ENCODE assay signal across 8 cellular contexts in the genomic region with DNA sequence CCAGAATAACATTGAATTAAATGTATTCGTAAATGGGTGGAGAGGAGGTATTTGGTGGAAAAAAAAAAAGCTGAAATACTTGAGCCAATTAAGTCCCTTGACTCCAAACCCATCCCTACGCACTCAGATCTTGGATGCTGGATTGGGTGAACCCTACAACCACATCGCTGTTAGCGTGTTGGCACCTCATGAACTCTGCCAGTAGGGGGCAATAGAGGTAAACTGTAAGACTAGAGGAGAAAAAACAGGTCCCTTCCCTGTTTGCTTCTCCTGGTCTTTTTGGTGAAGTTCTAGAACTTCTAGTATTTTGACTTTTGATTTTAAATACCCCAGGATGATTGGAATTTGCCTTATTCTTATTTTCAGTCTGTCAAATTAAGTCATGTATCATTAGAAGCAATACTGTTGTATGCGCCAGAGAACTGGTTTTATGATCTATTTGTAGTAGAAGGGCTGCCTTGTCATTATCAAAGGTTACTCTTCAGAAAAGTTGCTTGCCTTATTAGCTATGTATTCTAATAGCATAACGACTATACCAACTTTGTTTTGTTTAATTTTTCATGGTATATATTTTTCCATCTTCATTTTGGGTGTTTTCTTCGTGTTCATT. TPM values are rescaled to one million over a fixed set of nuclear protein-coding genes. Genes with fewer than 3 reads are reported as not detected.
DNase-seq lines count a peak whose midpoint lies in the region; ATAC-seq, FAIRE-seq and TF ChIP-seq lines count a peak whose summit lies in the region.

No MANE protein-coding gene starts in this region.

- intact Hi-C loops in endothelial cell of umbilical vein (cut with micrococcal nuclease): loop anchor here (5.0 kb wide), 1 partner anchor 1126 kb away; no protein-coding TSS in a partner anchor

- dilution Hi-C loops in endothelial cell of umbilical vein (cut with MboI; ENCODE audit: extremely low pct_ligation_motif_present, low sequenced_read_pairs): no loop called here

- BruUV-seq in endothelial cell of umbilical vein (replicated peaks; lab: Mats Ljungman, UMichigan): no TSS peak

- H3K9me3 ChIP-seq in endothelial cell of umbilical vein (replicated peaks; ENCODE audit: control insufficient read depth, insufficient read depth, low read length): no peaks in the 10 kb centered on the region

- no peaks in the 10 kb centered on the region for H3K36me3 ChIP-seq in endothelial cell of umbilical vein (ENCODE audit: control insufficient read depth in 2 of 2, extremely low read depth in 1 of 2, insufficient read depth in 2 of 2, low read length in 2 of 2)

- H3K4me1 Mint-ChIP-seq in neural crest cell: no peaks in the 10 kb centered on the region
- H3K4me1 Mint-ChIP-seq in effector memory CD8-positive, alpha-beta T cell (ENCODE audit: low read depth in 2 of 2): no peaks in the 10 kb centered on the region

- H3K36me3 Mint-ChIP-seq in neural crest cell (ENCODE audit: low read depth): no peaks in the 10 kb centered on the region
- no peaks in the 10 kb centered on the region for H3K36me3 Mint-ChIP-seq in effector memory CD8-positive, alpha-beta T cell (ENCODE audit: insufficient read depth)

- H3K4me3 Mint-ChIP-seq in neural crest cell: no peak overlapping the region
- no peak overlapping the region for H3K4me3 Mint-ChIP-seq in effector memory CD8-positive, alpha-beta T cell

- no peak overlapping the region for H2AFZ ChIP-seq in endothelial cell of umbilical vein (ENCODE audit: low read depth, low read length)

- DNase-seq in AG20443 (ENCODE audit: low spot score) (peak; percentile 19), HEK293T (ENCODE audit: extremely low spot score) (peak; percentile 34), SKM-1 treated with dmso at 0.1 percent for 144 hours (lab: John Stamatoyannopoulos, UW; ENCODE audit: unreplicated experiment) (peak; percentile 81), endothelial cell of umbilical vein (ENCODE audit: low read depth, low spot score) (peak; percentile 8), neural crest cell (ENCODE audit: low read depth, low spot score) (peak; percentile 52)
- DNase-seq in effector memory CD8-positive, alpha-beta T cell: no peak

- no peak overlapping the region for H3K27ac Mint-ChIP-seq in neural crest cell (ENCODE audit: unreplicated experiment)
- H3K27ac Mint-ChIP-seq in effector memory CD8-positive, alpha-beta T cell: no peak overlapping the region

- H3K79me2 ChIP-seq in endothelial cell of umbilical vein (ENCODE audit: control insufficient read depth, insufficient read depth, low read length): no peaks in the 10 kb centered on the region

- no peak overlapping the region for H3K27ac ChIP-seq in endothelial cell of umbilical vein (ENCODE audit: insufficient read depth, low read depth, low read length)

- no peaks in the 10 kb centered on the region for H3K4me1 ChIP-seq in endothelial cell of umbilical vein (ENCODE audit: control insufficient read depth, extremely low read depth, insufficient read depth, low read length)

- CTCF ChIA-PET in HEK293T (lab: Yijun Ruan, JAX) (no interaction called here), endothelial cell of umbilical vein (lab: Charles Lee) (no interaction called here)

- no peak overlapping the region for H3K4me3 ChIP-seq in endothelial cell of umbilical vein (replicated peaks in 1 of 3; ENCODE audit: insufficient read depth in 1 of 3, low read depth in 1 of 3, low read length in 3 of 3)

- H4K20me1 ChIP-seq in endothelial cell of umbilical vein (replicated peaks; ENCODE audit: control insufficient read depth, extremely low read depth, insufficient read depth, low read length): no peaks in the 10 kb centered on the region

- no peaks in the 10 kb centered on the region for H3K9me1 ChIP-seq in endothelial cell of umbilical vein (replicated peaks; ENCODE audit: control insufficient read depth, extremely low read depth, insufficient read depth, low read length)

- no peaks in the 10 kb centered on the region for H3K27me3 ChIP-seq in endothelial cell of umbilical vein (ENCODE audit: control insufficient read depth in 2 of 2, insufficient read depth in 2 of 2, low read length in 2 of 2)

- TF ChIP-seq CTCF in GM12874 (IDR thresholded peaks at IDR 0.05; ENCODE audit: insufficient read depth, low read depth, low read length): peak; percentile 84
- peak; percentile 93 for TF ChIP-seq CTCF in LNCAP (IDR thresholded peaks at IDR 0.05)
- TF ChIP-seq CTCF in endothelial cell of umbilical vein (IDR thresholded peaks at IDR 0.05; ENCODE audit: extremely low read depth in 1 of 2, insufficient read depth in 1 of 2, low read depth in 1 of 2, low read length in 2 of 2): peak; percentile 60
- TF ChIP-seq CTCF in neural crest cell (conservative IDR thresholded peaks at IDR 0.05): peak; percentile 80

- TF ChIP-seq POLR2A in endothelial cell of umbilical vein (IDR thresholded peaks at IDR 0.05; ENCODE audit: low read depth, low read length): no peak

- ATAC-seq in effector memory CD8-positive, alpha-beta T cell (replicated peaks): no peak

- no peaks in the 10 kb centered on the region for H3K9me3 Mint-ChIP-seq in neural crest cell
- peaks cover 0 to 4% of the 10 kb centered on the region in 2 donors for H3K9me3 Mint-ChIP-seq in effector memory CD8-positive, alpha-beta T cell

- FAIRE-seq in endothelial cell of umbilical vein (lab: Jason Lieb, UNC): no peak

- POLR2A ChIA-PET in HEK293T (lab: Yijun Ruan, JAX): no interaction called here
- POLR2A ChIA-PET in endothelial cell of umbilical vein (lab: Charles Lee): no interaction called here

- no peak overlapping the region for H3K9ac ChIP-seq in endothelial cell of umbilical vein (replicated peaks; ENCODE audit: extremely low read depth, insufficient read depth, low read length)

- H3K27me3 Mint-ChIP-seq in neural crest cell (ENCODE audit: low read depth): peaks cover 6% of the 10 kb centered on the region
- H3K27me3 Mint-ChIP-seq in effector memory CD8-positive, alpha-beta T cell: no peaks in the 10 kb centered on the region

- no peak overlapping the region for H3K4me2 ChIP-seq in endothelial cell of umbilical vein (ENCODE audit: insufficient read depth, low read length)

TF ChIP-seq in HEK293T, 16 proteins besides CTCF, POLR2A, EP300 and RAD21 (continues in another document):
- TF ChIP-seq ARNT (IDR thresholded peaks at IDR 0.05): no peak
- TF ChIP-seq FOXM1 (IDR thresholded peaks at IDR 0.05; ENCODE audit: borderline replicate concordance): no peak
- TF ChIP-seq, protein P1, sequence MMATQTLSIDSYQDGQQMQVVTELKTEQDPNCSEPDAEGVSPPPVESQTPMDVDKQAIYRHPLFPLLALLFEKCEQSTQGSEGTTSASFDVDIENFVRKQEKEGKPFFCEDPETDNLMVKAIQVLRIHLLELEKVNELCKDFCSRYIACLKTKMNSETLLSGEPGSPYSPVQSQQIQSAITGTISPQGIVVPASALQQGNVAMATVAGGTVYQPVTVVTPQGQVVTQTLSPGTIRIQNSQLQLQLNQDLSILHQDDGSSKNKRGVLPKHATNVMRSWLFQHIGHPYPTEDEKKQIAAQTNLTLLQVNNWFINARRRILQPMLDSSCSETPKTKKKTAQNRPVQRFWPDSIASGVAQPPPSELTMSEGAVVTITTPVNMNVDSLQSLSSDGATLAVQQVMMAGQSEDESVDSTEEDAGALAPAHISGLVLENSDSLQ (IDR thresholded peaks at IDR 0.05): no peak
- TF ChIP-seq ELF4 (IDR thresholded peaks at IDR 0.05): no peak
- TF ChIP-seq SUZ12 (IDR thresholded peaks at IDR 0.05): no peak

TF ChIP-seq in endothelial cell of umbilical vein, 7 proteins besides CTCF, POLR2A, EP300 and RAD21:
- TF ChIP-seq, protein P2, sequence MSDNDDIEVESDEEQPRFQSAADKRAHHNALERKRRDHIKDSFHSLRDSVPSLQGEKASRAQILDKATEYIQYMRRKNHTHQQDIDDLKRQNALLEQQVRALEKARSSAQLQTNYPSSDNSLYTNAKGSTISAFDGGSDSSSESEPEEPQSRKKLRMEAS (IDR thresholded peaks at IDR 0.05; ENCODE audit: insufficient read depth, insufficient read length): no peak
- TF ChIP-seq MYC (IDR thresholded peaks at IDR 0.05; ENCODE audit: low read depth, low read length) (no peak), JUN (IDR thresholded peaks at IDR 0.05; ENCODE audit: borderline replicate concordance, insufficient read depth, insufficient read length, low read depth) (no peak), EZH2 (IDR thresholded peaks at IDR 0.05; ENCODE audit: borderline replicate concordance, low read depth, low read length, severe bottlenecking) (no peak), FOS (IDR thresholded peaks at IDR 0.05; ENCODE audit: borderline replicate concordance, insufficient read depth, low read length) (no peak)

RNA-seq across cellular contexts. Expression of gene OR13G1, which starts 1.9 kb away (rescaled TPM):
- not detected in 2 replicates for total RNA-seq in endothelial cell of umbilical vein
- not detected in 2 replicates for polyA plus RNA-seq in endothelial cell of umbilical vein
- polyA plus RNA-seq in endothelial cell of umbilical vein (2011; cell fraction: cytosol; rRNA removed): not detected in 2 replicates
- polyA plus RNA-seq in endothelial cell of umbilical vein (2011; cell fraction: nucleus; rRNA removed): not detected in 2 replicates
- polyA plus RNA-seq in endothelial cell of umbilical vein (2012): not detected in 2 replicates
- polyA minus RNA-seq in endothelial cell of umbilical vein: not detected in 2 replicates
- polyA minus RNA-seq in endothelial cell of umbilical vein (2011; cell fraction: cytosol; rRNA and poly(A)+ RNA removed): not detected
- polyA minus RNA-seq in endothelial cell of umbilical vein (2011; cell fraction: nucleus; rRNA and poly(A)+ RNA removed): not detected in 2 replicates
- total RNA-seq in neural crest cell: not detected in 2 replicates

RNA-seq across cellular contexts. Expression of gene OR6F1, which starts 35.1 kb away (rescaled TPM):
- not detected in 2 replicates for total RNA-seq in endothelial cell of umbilical vein
- polyA plus RNA-seq in endothelial cell of umbilical vein: not detected in 2 replicates
- polyA plus RNA-seq in endothelial cell of umbilical vein (2011; cell fraction: cytosol; rRNA removed): not detected in 2 replicates
- polyA plus RNA-seq in endothelial cell of umbilical vein (2011; cell fraction: nucleus; rRNA removed): not detected in 2 replicates
- polyA plus RNA-seq in endothelial cell of umbilical vein (2012): not detected in 2 replicates
- not detected in 2 replicates for polyA minus RNA-seq in endothelial cell of umbilical vein
- not detected for polyA minus RNA-seq in endothelial cell of umbilical vein (2011; cell fraction: cytosol; rRNA and poly(A)+ RNA removed)
- not detected in 2 replicates for polyA minus RNA-seq in endothelial cell of umbilical vein (2011; cell fraction: nucleus; rRNA and poly(A)+ RNA removed)
- not detected in 2 replicates for total RNA-seq in neural crest cell

RNA-seq across cellular contexts. Expression of gene OR14K1, which starts 57.0 kb away (rescaled TPM):
- not detected in 2 replicates for total RNA-seq in endothelial cell of umbilical vein
- not detected in 2 replicates for polyA plus RNA-seq in endothelial cell of umbilical vein
- polyA plus RNA-seq in endothelial cell of umbilical vein (2011; cell fraction: cytosol; rRNA removed): not detected in 2 replicates
- polyA plus RNA-seq in endothelial cell of umbilical vein (2011; cell fraction: nucleus; rRNA removed): not detected in 2 replicates
- polyA plus RNA-seq in endothelial cell of umbilical vein (2012): not detected in 2 replicates
- polyA minus RNA-seq in endothelial cell of umbilical vein: not detected in 2 replicates
- not detected for polyA minus RNA-seq in endothelial cell of umbilical vein (2011; cell fraction: cytosol; rRNA and poly(A)+ RNA removed)
- polyA minus RNA-seq in endothelial cell of umbilical vein (2011; cell fraction: nucleus; rRNA and poly(A)+ RNA removed): not detected in 2 replicates
- not detected in 2 replicates for total RNA-seq in neural crest cell

Comparison
In these comparisons a context has a peak if more than half of its experiments do, and no peak if none do; other contexts are left out.
1. DNase-seq: peak in AG20443 (single experiment), HEK293T (single experiment), SKM-1 treated with dmso at 0.1 percent for 144 hours (single experiment), endothelial cell of umbilical vein (single experiment) and neural crest cell (single experiment); none in effector memory CD8-positive, alpha-beta T cell (0 of 3).
2. Peak in every context shown above with its lines, with median percentiles within 50 percentile points of each other: CTCF ChIP-seq.